ENCODE assay signal across 8 cellular contexts in the genomic region with DNA sequence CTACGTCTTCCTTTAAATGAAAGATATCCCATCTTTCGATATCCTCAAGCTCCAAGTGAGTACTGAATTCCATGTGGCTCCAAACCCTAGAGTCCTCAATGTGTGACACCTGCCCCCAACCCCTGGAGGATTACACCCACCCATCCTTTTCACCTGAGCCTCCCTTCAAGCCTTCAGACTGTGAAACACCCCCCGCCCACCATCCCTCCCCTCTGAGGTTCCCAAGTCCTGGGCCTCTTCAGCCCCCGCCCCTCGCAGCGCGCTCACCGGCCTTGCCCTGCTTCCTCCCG. TPM values are rescaled to one million over a fixed set of nuclear protein-coding genes. Genes with fewer than 3 reads are reported as not detected.
DNase-seq lines count a peak whose midpoint lies in the region; ATAC-seq and TF ChIP-seq lines count a peak whose summit lies in the region.

No MANE protein-coding gene starts in this region.

- no peaks in the 10 kb centered on the region for H3K9me2 ChIP-seq in HCT116 (ENCODE audit: insufficient read depth)

- H3K36me3 ChIP-seq in HCT116 (ENCODE audit: control insufficient read depth in 1 of 2, insufficient read depth in 2 of 2, low read length in 2 of 2), result peaks cover 18 to 37% of the 10 kb centered on the region in 2 experiments; a peak in 3 of 4 replicates
- peaks cover 22% of the 10 kb centered on the region for H3K36me3 ChIP-seq in fibroblast of lung (ENCODE audit: control insufficient read depth, insufficient read depth, low read length)
- H3K36me3 ChIP-seq in gastrocnemius medialis, result peaks cover 4 to 45% of the 10 kb centered on the region in 2 donors

- H3K4me1 ChIP-seq in HCT116 (ENCODE audit: control insufficient read depth in 1 of 2, insufficient read depth in 2 of 2, low read length in 2 of 2), result peaks cover 23 to 54% of the 10 kb centered on the region in 2 experiments
- peaks cover 8% of the 10 kb centered on the region for H3K4me1 ChIP-seq in fibroblast of lung (ENCODE audit: control insufficient read depth, extremely low read depth, insufficient read depth, low read length)
- H3K4me1 ChIP-seq in gastrocnemius medialis, result peaks cover 31 to 40% of the 10 kb centered on the region in 2 donors

- H3K4me2 ChIP-seq in HCT116 (ENCODE audit: low read length), result peak overlapping the region; percentile 82
- peak overlapping the region; percentile 98 for H3K4me2 ChIP-seq in fibroblast of lung (ENCODE audit: extremely low read depth, insufficient read depth, low read length)

- TF ChIP-seq RAD21 in HCT116 (IDR thresholded peaks at IDR 0.05; ENCODE audit: low read depth), result no peak

- H3K27ac ChIP-seq in HCT116 (ENCODE audit: low read depth, low read length), result peak overlapping the region; percentile 92
- peak overlapping the region; percentile 91 for H3K27ac ChIP-seq in fibroblast of lung (ENCODE audit: insufficient read depth, low read length)
- H3K27ac ChIP-seq in gastrocnemius medialis, result peak overlapping the region; percentile 94 to 100 (median 98)

- H3K36me3 Mint-ChIP-seq in T-helper 17 cell (ENCODE audit: low read depth), result peaks cover 3% of the 10 kb centered on the region

- H3K9ac ChIP-seq in HCT116 (ENCODE audit: low read length), result peak overlapping the region; percentile 78
- peak overlapping the region; percentile 97 for H3K9ac ChIP-seq in fibroblast of lung (ENCODE audit: insufficient read depth, low read length)

- TF ChIP-seq POLR2A in HCT116 (IDR thresholded peaks at IDR 0.05; ENCODE audit: borderline replicate concordance, extremely low read depth, insufficient read depth, insufficient read length) (no peak), gastrocnemius medialis (IDR thresholded peaks at IDR 0.05) (no peak)

- POLR2A ChIA-PET in HCT116 (lab: Charles Lee), result interaction anchor here (0.5 to 2.4 kb wide), 5 partner anchors 11 to 412 kb away, joined by 3 to 38 read pairs (median 3); partner anchors contain the start of genes CKS1B, KCNN3 and SHC1

- CTCF ChIA-PET in HCT116 (lab: Charles Lee), result interaction anchor here (1.0 to 2.5 kb wide), 4 partner anchors 9 to 402 kb away, joined by 3 to 15 read pairs (median 8); partner anchors contain the start of gene SHC1

- H3K27me3 Mint-ChIP-seq in T-helper 17 cell, result no peaks in the 10 kb centered on the region

- H3K79me2 ChIP-seq in HCT116 (ENCODE audit: insufficient read depth, low read length), result peaks cover 21% of the 10 kb centered on the region
- H3K79me2 ChIP-seq in fibroblast of lung (ENCODE audit: control insufficient read depth, insufficient read depth, low read length), result peaks cover 16% of the 10 kb centered on the region

- H3K4me3 Mint-ChIP-seq in T-helper 17 cell, result peak overlapping the region; percentile 95

- H3K4me3 ChIP-seq in HCT116 (replicated peaks in 1 of 2; ENCODE audit: low read depth in 1 of 2, low read length in 2 of 2), result peak overlapping the region; percentile 64 to 80
- peak overlapping the region; percentile 76 to 88 (median 80) for H3K4me3 ChIP-seq in fibroblast of lung (replicated peaks in 1 of 4; ENCODE audit: control extremely low read depth in 1 of 4, insufficient read depth in 1 of 4, low read depth in 3 of 4, low read length in 4 of 4)
- H3K4me3 ChIP-seq in gastrocnemius medialis, result peak overlapping the region; percentile 78 to 95 (median 80)

- BruUV-seq in HCT116 (replicated peaks; lab: Mats Ljungman, UMichigan), result no TSS peak

- H4K20me1 ChIP-seq in HCT116 (ENCODE audit: insufficient read depth), result no peaks in the 10 kb centered on the region
- H4K20me1 ChIP-seq in fibroblast of lung (ENCODE audit: control insufficient read depth, extremely low read depth, insufficient read depth, low read length), result no peaks in the 10 kb centered on the region

- intact Hi-C loops in HCT116 (cut with micrococcal nuclease), result loop anchor here (5.0 kb wide), 1 partner anchor 36 kb away; no protein-coding TSS in a partner anchor
- intact Hi-C loops in gastrocnemius medialis (cut with DNase I; ENCODE audit: low total_unique reads), result loop anchor here (1.0 kb wide), 1 partner anchor 56 kb away; no protein-coding TSS in a partner anchor

- H3K9me3 ChIP-seq in HCT116 (ENCODE audit: control insufficient read depth in 1 of 2, insufficient read depth in 1 of 2, low read depth in 1 of 2, low read length in 2 of 2) (no peaks in the 10 kb centered on the region), T-helper 17 cell (ENCODE audit: control insufficient read depth, low read length, poor library complexity, severe bottlenecking) (no peaks in the 10 kb centered on the region), fibroblast of lung (ENCODE audit: control insufficient read depth, insufficient read depth, low read depth, low read length) (no peaks in the 10 kb centered on the region), gastrocnemius medialis (no peaks in the 10 kb centered on the region)

- H3K4me1 Mint-ChIP-seq in T-helper 17 cell, result peaks cover 32% of the 10 kb centered on the region

- in situ Hi-C loops in gastrocnemius medialis (cut with MboI; ENCODE audit: low sequenced_read_pairs in 4 of 4), result loop anchor here in 3 of 4 donors (5.0 to 25.0 kb wide), 3 partner anchors 36 to 101 kb away; partner anchors contain the start of genes ADAM15 (in 1 of the 3) and EFNA4 (in 1 of the 3)

- no peak for DNase-seq in HCT116 (ENCODE audit: low read depth, low spot score)
- DNase-seq in T-helper 17 cell, result no peak
- no peak for DNase-seq in fibroblast of lung (ENCODE audit: low read depth in 2 of 2)
- DNase-seq in gastrocnemius medialis, result no peak
- no peak for DNase-seq in GM19240 (ENCODE audit: insufficient read length, low spot score)
- DNase-seq in stimulated activated naive CD4-positive, alpha-beta T cell treated with Interleukin-2 at 50 U/mL for 16 hours (lab: John Stamatoyannopoulos, UW), result no peak
- DNase-seq in NCI-H1105 treated with DMSO at 0.1 percent for 48 hours (lab: John Stamatoyannopoulos, UW), result no peak

- TF ChIP-seq CTCF in HCT116 (IDR thresholded peaks at IDR 0.05 in 2 of 3, conservative IDR thresholded peaks at IDR 0.05 in 1 of 3; ENCODE audit: borderline replicate concordance in 1 of 3, insufficient read depth in 1 of 3, low read depth in 2 of 3, low read length in 2 of 3), result no peak
- no peak for TF ChIP-seq CTCF in fibroblast of lung (conservative IDR thresholded peaks at IDR 0.05 in 1 of 2, IDR thresholded peaks at IDR 0.05 in 1 of 2; ENCODE audit: low read depth in 1 of 2, low read length in 2 of 2)
- TF ChIP-seq CTCF in gastrocnemius medialis (IDR thresholded peaks at IDR 0.05 in 4 of 5, conservative IDR thresholded peaks at IDR 0.05 in 1 of 5), result no peak

- no peak overlapping the region for H2AFZ ChIP-seq in HCT116 (ENCODE audit: low read depth, low read length, poor library complexity, severe bottlenecking)
- H2AFZ ChIP-seq in fibroblast of lung (ENCODE audit: low read length), result no peak overlapping the region

- H3K27me3 ChIP-seq in HCT116 (ENCODE audit: insufficient read depth, low read length) (no peaks in the 10 kb centered on the region), fibroblast of lung (ENCODE audit: control insufficient read depth, insufficient read depth, low read length) (no peaks in the 10 kb centered on the region), gastrocnemius medialis (no peaks in the 10 kb centered on the region)

- RAD21 ChIA-PET in HCT116 (lab: Charles Lee; ENCODE audit: low non-redundant PET in 1 of 2, low total read pairs in 2 of 2, uncharacterized antibody in 2 of 2, unreplicated experiment in 2 of 2), result interaction anchor here (1.1 to 1.2 kb wide), 2 partner anchors 34 to 38 kb away, joined by 4 to 5 read pairs; no protein-coding TSS in a partner anchor

- H3K27ac Mint-ChIP-seq in T-helper 17 cell, result peak overlapping the region; percentile 92

- no peak for ATAC-seq in HCT116
- ATAC-seq in T-helper 17 cell, result no peak
- no peak for ATAC-seq in gastrocnemius medialis
- no peak for ATAC-seq in GM21576 (IDR thresholded peaks at IDR 0.05; ENCODE audit: unreplicated experiment)

TF ChIP-seq in HCT116, 20 proteins besides CTCF, POLR2A, EP300 and RAD21 (continues in another document):
- TF ChIP-seq JUND (IDR thresholded peaks at IDR 0.05) (no peak), CEBPB (IDR thresholded peaks at IDR 0.05; ENCODE audit: low read depth) (no peak)

RNA-seq across cellular contexts. Expression of gene PYGO2, which starts 0.4 kb away (rescaled TPM):
- total RNA-seq in HCT116 (2021; ENCODE audit: unreplicated experiment) (37.2 TPM), T-helper 17 cell (10 to 100 TPM; 34.7 to 45.1 TPM), fibroblast of lung (19.3 and 28.1 TPM in 2 replicates), gastrocnemius medialis (10 to 100 TPM; 12.6 to 22.7 (median 17.8) TPM)
- polyA plus RNA-seq in HCT116 (2012), result 17.0 and 22.1 TPM in 2 replicates
- polyA plus RNA-seq in fibroblast of lung, result 15.3 and 17.4 TPM in 2 replicates
- 12.5 and 17.2 TPM in 2 replicates for polyA plus RNA-seq in fibroblast of lung (2012)
- polyA minus RNA-seq in fibroblast of lung (ENCODE audit: low replicate concordance), result 18.3 and 28.6 TPM in 2 replicates

RNA-seq across cellular contexts. Expression of gene PBXIP1, which starts 5.3 kb away (rescaled TPM):
- total RNA-seq in HCT116 (2021; ENCODE audit: unreplicated experiment), result 12.6 TPM
- polyA plus RNA-seq in HCT116 (2012), result 12.5 and 17.2 TPM in 2 replicates
- 100 to 1,000 TPM; 634 to 767 TPM for total RNA-seq in T-helper 17 cell
- total RNA-seq in fibroblast of lung, result 106 and 113 TPM in 2 replicates
- polyA plus RNA-seq in fibroblast of lung, result 21.1 and 32.8 TPM in 2 replicates
- polyA plus RNA-seq in fibroblast of lung (2012), result 34.4 and 51.1 TPM in 2 replicates
- polyA minus RNA-seq in fibroblast of lung (ENCODE audit: low replicate concordance), result 35.8 and 41.1 TPM in 2 replicates
- 100 to 1,000 TPM; 126 to 171 (median 165) TPM for total RNA-seq in gastrocnemius medialis

RNA-seq across cellular contexts. Expression of gene SHC1, which starts 9.4 kb away (rescaled TPM):
- 148 TPM for total RNA-seq in HCT116 (2021; ENCODE audit: unreplicated experiment)
- polyA plus RNA-seq in HCT116 (2012), result 135 and 142 TPM in 2 replicates
- total RNA-seq in T-helper 17 cell, result 100 to 1,000 TPM in 1 of 2 donors, 10 to 100 TPM in 1; 99.5 to 105 TPM
- total RNA-seq in fibroblast of lung, result 220 and 245 TPM in 2 replicates
- 277 and 289 TPM in 2 replicates for polyA plus RNA-seq in fibroblast of lung
- polyA plus RNA-seq in fibroblast of lung (2012), result 261 and 301 TPM in 2 replicates
- 433 and 499 TPM in 2 replicates for polyA minus RNA-seq in fibroblast of lung (ENCODE audit: low replicate concordance)
- 100 to 1,000 TPM in 1 of 4 donors, 10 to 100 TPM in 3; 27.4 to 135 (median 54.9) TPM for total RNA-seq in gastrocnemius medialis

RNA-seq across cellular contexts. Expression of gene CKS1B, which starts 13.3 kb away (rescaled TPM):
- total RNA-seq in HCT116 (2021; ENCODE audit: unreplicated experiment) (229 TPM), T-helper 17 cell (1 to 10 TPM; 9.3 to 9.4 TPM), fibroblast of lung (23.9 and 40.3 TPM in 2 replicates), gastrocnemius medialis (10 to 100 TPM in 1 of 4 donors, 1 to 10 TPM in 3; 3.6 to 15.7 (median 7.9) TPM)
- 490 and 557 TPM in 2 replicates for polyA plus RNA-seq in HCT116 (2012)
- polyA plus RNA-seq in fibroblast of lung, result 55.4 and 176 TPM in 2 replicates
- polyA plus RNA-seq in fibroblast of lung (2012), result 38.8 and 114 TPM in 2 replicates
- 4.0 and 38.8 TPM in 2 replicates for polyA minus RNA-seq in fibroblast of lung (ENCODE audit: low replicate concordance)

RNA-seq across cellular contexts. Expression of gene FLAD1, which starts 22.0 kb away (rescaled TPM):
- total RNA-seq in HCT116 (2021; ENCODE audit: unreplicated experiment) (58.4 TPM), T-helper 17 cell (10 to 100 TPM; 33.2 to 34.7 TPM), fibroblast of lung (20.5 and 24.9 TPM in 2 replicates), gastrocnemius medialis (10 to 100 TPM; 26.6 to 36.8 (median 31.7) TPM)
- 49.9 and 53.7 TPM in 2 replicates for polyA plus RNA-seq in HCT116 (2012)
- polyA plus RNA-seq in fibroblast of lung, result 11.8 and 20.1 TPM in 2 replicates
- polyA plus RNA-seq in fibroblast of lung (2012), result 21.2 and 31.5 TPM in 2 replicates
- 25.3 and 47.5 TPM in 2 replicates for polyA minus RNA-seq in fibroblast of lung (ENCODE audit: low replicate concordance)
